Comparison of ENCODE assay signal across 8 cellular contexts in the genomic region with DNA sequence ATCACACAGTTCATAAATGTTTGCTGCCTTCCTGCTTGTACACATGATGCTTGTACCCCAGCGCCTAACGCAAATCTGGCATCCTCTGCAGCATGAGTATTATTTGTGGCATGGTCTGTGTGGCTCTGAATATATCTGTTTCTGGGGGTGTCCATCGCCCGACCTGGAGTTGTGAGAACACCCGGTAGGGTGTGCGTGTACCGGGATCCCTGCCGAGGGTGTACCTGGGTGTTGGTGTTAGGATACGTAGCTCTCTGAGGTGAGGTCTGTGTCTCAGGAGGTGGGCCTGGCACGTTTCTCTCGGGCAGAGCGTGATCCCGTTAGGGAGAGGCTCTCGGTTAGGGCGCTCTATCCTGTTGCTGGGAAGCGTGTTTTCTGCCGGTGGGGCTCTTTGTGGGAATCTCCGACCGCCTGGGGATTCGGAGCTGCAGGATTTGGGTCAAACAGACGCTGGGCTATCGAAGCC. TPM values are rescaled to one million over a fixed set of nuclear protein-coding genes. Genes with fewer than 3 reads are reported as not detected.
DNase-seq lines count a peak whose midpoint lies in the region; ATAC-seq and TF ChIP-seq lines count a peak whose summit lies in the region.

No MANE protein-coding gene starts in this region.

- no peaks in the 10 kb centered on the region for H3K27me3 Mint-ChIP-seq in Caco-2 (ENCODE audit: insufficient read depth, unreplicated experiment)

- intact Hi-C loops in Caco-2 (cut with micrococcal nuclease; ENCODE audit: unreplicated experiment), result loop anchor here (2.0 kb wide), 2 partner anchors 64 to 78 kb away; a partner anchor contains a TSS

- H3K79me2 ChIP-seq in mesendoderm (ENCODE audit: control insufficient read depth, insufficient read depth, low read length), result no peaks in the 10 kb centered on the region

- H3K36me3 ChIP-seq in Caco-2 (ENCODE audit: control insufficient read depth, insufficient read depth, low read length), result no peaks in the 10 kb centered on the region
- H3K36me3 ChIP-seq in mesendoderm (ENCODE audit: control insufficient read depth, insufficient read depth, low read length), result no peaks in the 10 kb centered on the region

- H3K4me1 Mint-ChIP-seq in Caco-2 (ENCODE audit: low read depth, unreplicated experiment), result peaks cover 23% of the 10 kb centered on the region

- no CpG with 5 or more reads among the region's 22 CpGs for WGBS in mesendoderm (ENCODE audit: extremely low coverage, insufficient coverage, low lambda C conversion rate)

- TF ChIP-seq CTCF in Caco-2 (IDR thresholded peaks at IDR 0.05; ENCODE audit: insufficient read depth in 1 of 2, low read depth in 1 of 2, low read length in 1 of 2, severe bottlenecking in 1 of 2, unreplicated experiment in 1 of 2) (no peak), choroid plexus epithelial cell (conservative IDR thresholded peaks at IDR 0.05; ENCODE audit: low read depth, low read length) (no peak)

- H3K4ac ChIP-seq in mesendoderm (ENCODE audit: low read depth, low read length), result peak overlapping the region; percentile 91

- H3K79me1 ChIP-seq in mesendoderm (ENCODE audit: low read length), result no peaks in the 10 kb centered on the region

- peak overlapping the region; percentile 89 for H3K56ac ChIP-seq in mesendoderm (ENCODE audit: low read length)

- no peak overlapping the region for H3K23ac ChIP-seq in mesendoderm (ENCODE audit: low read length)

- H3K18ac ChIP-seq in mesendoderm (ENCODE audit: low read length), result peak overlapping the region; percentile 91

- DNase-seq in Caco-2 (peak in 1 of 2 experiments; percentile 60), NCI-H2196 treated with DMSO at 0.1 percent for 48 hours (lab: John Stamatoyannopoulos, UW; ENCODE audit: unreplicated experiment) (peak; percentile 71), choroid plexus epithelial cell (ENCODE audit: low read depth) (no peak), mesendoderm (no peak), ureter (ENCODE audit: low spot score) (no peak)

- CTCF ChIA-PET in Caco-2 (lab: Charles Lee), result interaction anchor here (0.9 to 1.3 kb wide), 4 partner anchors 10 to 66 kb away, joined by 3 to 16 read pairs (median 6); a partner anchor contains a TSS

- H3K36me3 Mint-ChIP-seq in Caco-2 (ENCODE audit: insufficient read depth, unreplicated experiment), result peaks cover 14% of the 10 kb centered on the region

- H2BK5ac ChIP-seq in mesendoderm (ENCODE audit: low read length), result no peak overlapping the region

- no peak overlapping the region for H2AK5ac ChIP-seq in mesendoderm (ENCODE audit: low read length)

- H3K27ac Mint-ChIP-seq in Caco-2 (ENCODE audit: unreplicated experiment), result peak overlapping the region; percentile 96

- no peaks in the 10 kb centered on the region for H3K9me3 ChIP-seq in Caco-2

- H3K27me3 ChIP-seq in Caco-2 (replicated peaks; ENCODE audit: control insufficient read depth, insufficient read depth, low read length), result no peaks in the 10 kb centered on the region
- H3K27me3 ChIP-seq in mesendoderm (ENCODE audit: insufficient read depth, low read length, poor library complexity), result no peaks in the 10 kb centered on the region

- H3K4me3 Mint-ChIP-seq in Caco-2 (ENCODE audit: unreplicated experiment), result peak overlapping the region; percentile 74

- peak overlapping the region; percentile 76 for H3K4me2 ChIP-seq in mesendoderm (ENCODE audit: low read length)

- peak overlapping the region; percentile 48 for H3K4me3 ChIP-seq in Caco-2 (ENCODE audit: low read depth, low read length)
- peak overlapping the region; percentile 67 for H3K4me3 ChIP-seq in choroid plexus epithelial cell (ENCODE audit: low read depth, low read length)
- peak overlapping the region; percentile 37 for H3K4me3 ChIP-seq in mesendoderm (ENCODE audit: low read length)

- H3K9ac ChIP-seq in mesendoderm (ENCODE audit: low read length), result peak overlapping the region; percentile 85

- no peak overlapping the region for H2BK120ac ChIP-seq in mesendoderm (ENCODE audit: low read depth, low read length)

- no peaks in the 10 kb centered on the region for H3K9me3 Mint-ChIP-seq in Caco-2 (ENCODE audit: unreplicated experiment)

- TSS peak; percentile 64 for BruUV-seq in Caco-2 (replicated peaks; lab: Mats Ljungman, UMichigan)

- no peak overlapping the region for H2BK15ac ChIP-seq in mesendoderm (replicated peaks; ENCODE audit: low read depth)

- H4K5ac ChIP-seq in mesendoderm (ENCODE audit: low read length), result no peak overlapping the region

- no peaks in the 10 kb centered on the region; the same call in 1 of the 2 replicates for H3K4me1 ChIP-seq in Caco-2
- peaks cover 7% of the 10 kb centered on the region for H3K4me1 ChIP-seq in mesendoderm (ENCODE audit: control insufficient read depth, low read depth, low read length)

- H3K27ac ChIP-seq in mesendoderm (ENCODE audit: low read depth, low read length), result peak overlapping the region; percentile 71

- POLR2A ChIA-PET in Caco-2 (lab: Charles Lee), result interaction anchor here (0.6 to 2.8 kb wide), 6 partner anchors 10 to 200 kb away, joined by 3 to 20 read pairs (median 6); a partner anchor contains a TSS

- no peak for ATAC-seq in HG02981 (IDR thresholded peaks at IDR 0.05; ENCODE audit: unreplicated experiment)
- no peak for ATAC-seq in GM19324 (IDR thresholded peaks at IDR 0.05; ENCODE audit: low FRiP score, unreplicated experiment)
- no peak for ATAC-seq in GM18520 (IDR thresholded peaks at IDR 0.05; ENCODE audit: unreplicated experiment)

- no peak overlapping the region for H4K8ac ChIP-seq in mesendoderm (ENCODE audit: low read depth, low read length)

RNA-seq across cellular contexts. Expression of a gene that starts 10.4 kb away (rescaled TPM):
- total RNA-seq in Caco-2 (2022) (123 and 125 TPM in 2 replicates), ureter (2.0 TPM)
- 156 TPM for polyA plus RNA-seq in mesendoderm (2013, experiment 1 of 2)
- 154 TPM for polyA plus RNA-seq in mesendoderm (2013, experiment 2 of 2)

RNA-seq across cellular contexts. Expression of a gene that starts 10.8 kb away (rescaled TPM):
- total RNA-seq in Caco-2 (2022) (0.49 TPM in 1 of 2 replicates, not detected in the other), ureter (0.55 TPM)
- polyA plus RNA-seq in mesendoderm (2013, experiment 1 of 2), result 0.07 TPM
- 0.07 TPM for polyA plus RNA-seq in mesendoderm (2013, experiment 2 of 2)

RNA-seq across cellular contexts. Expression of a gene that starts 19.4 kb away (rescaled TPM):
- total RNA-seq in Caco-2 (2022) (66.8 and 67.1 TPM in 2 replicates), ureter (135 TPM)
- polyA plus RNA-seq in mesendoderm (2013, experiment 1 of 2), result 37.0 TPM
- 37.2 TPM for polyA plus RNA-seq in mesendoderm (2013, experiment 2 of 2)

RNA-seq across cellular contexts. Expression of a gene that starts 41.2 kb away (rescaled TPM):
- total RNA-seq in Caco-2 (2022) (33.3 and 35.8 TPM in 2 replicates), ureter (30.0 TPM)
- polyA plus RNA-seq in mesendoderm (2013, experiment 1 of 2), result 19.4 TPM
- 18.7 TPM for polyA plus RNA-seq in mesendoderm (2013, experiment 2 of 2)

RNA-seq across cellular contexts. Expression of a gene that starts 41.3 kb away (rescaled TPM):
- total RNA-seq in Caco-2 (2022) (29.0 and 31.6 TPM in 2 replicates), ureter (105 TPM)
- 3.5 TPM for polyA plus RNA-seq in mesendoderm (2013, experiment 1 of 2)
- polyA plus RNA-seq in mesendoderm (2013, experiment 2 of 2), result 3.4 TPM

Comparison
In these comparisons a context has a peak if more than half of its experiments do, and no peak if none do; other contexts are left out.
1. RNA of a gene that starts 10.4 kb away (total RNA-seq): 123 to 125 TPM in Caco-2; 2.0 TPM in ureter (single experiment); every median in the first group is over 10 times any median in the second.
2. Peak in every context shown above with its lines, with median percentiles within 50 percentile points of each other: H3K4me3 ChIP-seq.